ENCODE assay signal across 26 cellular contexts in genomic region chr15:88891540-88892254, GRCh38.
"Had no signal": no experiment of that assay in that cellular context is flagged by ENCODE, and none has a peak within 500 bp of the region (broad histone marks: within the 10 kb centered on the region; RNA-seq: fewer than 3 reads in every experiment).

No MANE protein-coding gene starts in this region.

- ATAC-seq: activated CD4-positive, CD25-positive, alpha-beta regulatory T cell treated with anti-CD3 and anti-CD28 coated beads, Interleukin-2, amount 50 U/mL, for 24 hours; activated CD8-positive, alpha-beta T cell treated with anti-CD3 and anti-CD28 coated beads for 36 hours; activated T-cell treated with anti-CD3 and anti-CD28 coated beads, Interleukin-2, amount 50 U/mL, for 72 hours; SK-N-SH treated with all-trans-retinoic acid at 6 μM for 48 hours had no signal

- H3K4me3 ChIP-seq: breast epithelium, Peyer's patch, SJSA1 had no signal

- H3K9me3 ChIP-seq: breast epithelium, Peyer's patch, SJSA1 had no signal

- DNase-seq: activated CD4-positive, alpha-beta T cell treated with anti-CD3 and anti-CD28 coated beads for 4 hours; activated CD8-positive, alpha-beta memory T cell treated with anti-CD3 and anti-CD28 coated beads, Interleukin-2, amount 50 U/mL, for 4 hours; activated CD8-positive, alpha-beta T cell treated with anti-CD3 and anti-CD28 coated beads for 36 hours; activated gamma-delta T cell treated with Interleukin-2 at 50 U/mL for 16 hours; activated naive CD4-positive, alpha-beta T cell treated with anti-CD3 and anti-CD28 coated beads, Interleukin-2, amount 10 ng/mL, durations not matched to agents 7 days and 5 days; activated T-cell treated with anti-CD3 and anti-CD28 coated beads, Interleukin-2, amount 50 U/mL, for 72 hours; aorta; caudate nucleus; Karpas-422; MM.1S; NCI-H1105; NCI-H1436; NCI-H1694 treated with DMSO at 0.1 percent for 48 hours; NCI-H2081; NCI-H345; NCI-H510A treated with DMSO at 0.1 percent for 48 hours; NCI-H69; NK-92 treated with Interleukin-12 subunit alpha and Interleukin-12 subunit beta, amount 100 ng/mL, for 24 hours; Peyer's patch; SHP77; SW 1271 had no signal

- H3K27ac ChIP-seq: breast epithelium, Peyer's patch, RWPE1, SJSA1 had no signal

- H3K36me3 ChIP-seq: breast epithelium, Peyer's patch had no signal

- H3K27me3 ChIP-seq: breast epithelium had no signal
